Comparison of ENCODE assay signal across 2 cellular contexts in the genomic region with DNA sequence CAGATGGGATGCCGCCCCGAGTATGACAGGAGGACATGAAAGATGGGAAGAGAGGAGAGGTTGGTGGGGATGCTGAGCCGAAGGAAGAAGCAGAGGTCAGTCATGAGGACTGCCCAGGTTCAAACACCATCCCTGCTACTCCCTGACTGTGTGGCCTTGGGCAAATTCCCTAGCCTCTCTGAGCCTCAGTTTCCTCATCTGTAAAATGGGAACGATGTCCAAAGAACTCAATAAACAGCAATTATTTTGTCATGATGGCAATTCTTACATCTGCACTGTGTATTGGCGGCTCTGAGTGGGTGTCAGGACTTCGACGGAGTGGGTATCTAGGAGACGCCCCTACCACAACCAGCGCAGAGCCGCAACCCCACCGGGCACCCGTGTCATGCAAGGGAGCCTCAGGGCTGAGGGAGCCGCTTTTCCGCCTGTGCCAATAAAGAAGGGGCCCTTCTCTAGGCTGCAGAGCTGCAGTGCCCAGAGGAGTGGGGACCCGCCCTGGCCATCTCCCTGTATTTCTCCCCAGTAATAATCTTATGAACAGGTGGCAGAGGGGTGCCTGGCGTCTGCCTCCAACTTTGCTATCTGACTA.
TF ChIP-seq lines count a peak whose summit lies in the region.

No MANE protein-coding gene starts in this region.

TF ChIP-seq in HepG2, 621 proteins besides CTCF, POLR2A, EP300 and RAD21 (continued from another document):
- TF ChIP-seq ZFYVE20 (CRISPR knock-in tag; IDR thresholded peaks at IDR 0.05; ENCODE audit: borderline replicate concordance, low read depth) = no peak
- TF ChIP-seq KDM5B (CRISPR knock-in tag; IDR thresholded peaks at IDR 0.05; ENCODE audit: borderline replicate concordance) = no peak
- TF ChIP-seq, protein P1, sequence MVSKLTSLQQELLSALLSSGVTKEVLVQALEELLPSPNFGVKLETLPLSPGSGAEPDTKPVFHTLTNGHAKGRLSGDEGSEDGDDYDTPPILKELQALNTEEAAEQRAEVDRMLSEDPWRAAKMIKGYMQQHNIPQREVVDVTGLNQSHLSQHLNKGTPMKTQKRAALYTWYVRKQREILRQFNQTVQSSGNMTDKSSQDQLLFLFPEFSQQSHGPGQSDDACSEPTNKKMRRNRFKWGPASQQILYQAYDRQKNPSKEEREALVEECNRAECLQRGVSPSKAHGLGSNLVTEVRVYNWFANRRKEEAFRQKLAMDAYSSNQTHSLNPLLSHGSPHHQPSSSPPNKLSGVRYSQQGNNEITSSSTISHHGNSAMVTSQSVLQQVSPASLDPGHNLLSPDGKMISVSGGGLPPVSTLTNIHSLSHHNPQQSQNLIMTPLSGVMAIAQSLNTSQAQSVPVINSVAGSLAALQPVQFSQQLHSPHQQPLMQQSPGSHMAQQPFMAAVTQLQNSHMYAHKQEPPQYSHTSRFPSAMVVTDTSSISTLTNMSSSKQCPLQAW (CRISPR knock-in tag; IDR thresholded peaks at IDR 0.05) = no peak
- TF ChIP-seq, protein P2, sequence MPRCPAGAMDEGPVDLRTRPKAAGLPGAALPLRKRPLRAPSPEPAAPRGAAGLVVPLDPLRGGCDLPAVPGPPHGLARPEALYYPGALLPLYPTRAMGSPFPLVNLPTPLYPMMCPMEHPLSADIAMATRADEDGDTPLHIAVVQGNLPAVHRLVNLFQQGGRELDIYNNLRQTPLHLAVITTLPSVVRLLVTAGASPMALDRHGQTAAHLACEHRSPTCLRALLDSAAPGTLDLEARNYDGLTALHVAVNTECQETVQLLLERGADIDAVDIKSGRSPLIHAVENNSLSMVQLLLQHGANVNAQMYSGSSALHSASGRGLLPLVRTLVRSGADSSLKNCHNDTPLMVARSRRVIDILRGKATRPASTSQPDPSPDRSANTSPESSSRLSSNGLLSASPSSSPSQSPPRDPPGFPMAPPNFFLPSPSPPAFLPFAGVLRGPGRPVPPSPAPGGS (CRISPR knock-in tag; IDR thresholded peaks at IDR 0.05) = no peak
- TF ChIP-seq, protein P3, sequence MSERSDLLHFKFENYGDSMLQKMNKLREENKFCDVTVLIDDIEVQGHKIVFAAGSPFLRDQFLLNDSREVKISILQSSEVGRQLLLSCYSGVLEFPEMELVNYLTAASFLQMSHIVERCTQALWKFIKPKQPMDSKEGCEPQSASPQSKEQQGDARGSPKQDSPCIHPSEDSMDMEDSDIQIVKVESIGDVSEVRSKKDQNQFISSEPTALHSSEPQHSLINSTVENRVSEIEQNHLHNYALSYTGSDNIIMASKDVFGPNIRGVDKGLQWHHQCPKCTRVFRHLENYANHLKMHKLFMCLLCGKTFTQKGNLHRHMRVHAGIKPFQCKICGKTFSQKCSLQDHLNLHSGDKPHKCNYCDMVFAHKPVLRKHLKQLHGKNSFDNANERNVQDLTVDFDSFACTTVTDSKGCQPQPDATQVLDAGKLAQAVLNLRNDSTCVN (CRISPR knock-in tag; IDR thresholded peaks at IDR 0.05; ENCODE audit: borderline replicate concordance) = no peak
- TF ChIP-seq MAFF (IDR thresholded peaks at IDR 0.05; ENCODE audit: low read depth, low read length) = 0 out of 2 replicates have a peak, but pooled peaks have one; percentile 1
- peak; percentile 76 for TF ChIP-seq ZNF629 (CRISPR knock-in tag; conservative IDR thresholded peaks at IDR 0.05)
- TF ChIP-seq, protein P4, sequence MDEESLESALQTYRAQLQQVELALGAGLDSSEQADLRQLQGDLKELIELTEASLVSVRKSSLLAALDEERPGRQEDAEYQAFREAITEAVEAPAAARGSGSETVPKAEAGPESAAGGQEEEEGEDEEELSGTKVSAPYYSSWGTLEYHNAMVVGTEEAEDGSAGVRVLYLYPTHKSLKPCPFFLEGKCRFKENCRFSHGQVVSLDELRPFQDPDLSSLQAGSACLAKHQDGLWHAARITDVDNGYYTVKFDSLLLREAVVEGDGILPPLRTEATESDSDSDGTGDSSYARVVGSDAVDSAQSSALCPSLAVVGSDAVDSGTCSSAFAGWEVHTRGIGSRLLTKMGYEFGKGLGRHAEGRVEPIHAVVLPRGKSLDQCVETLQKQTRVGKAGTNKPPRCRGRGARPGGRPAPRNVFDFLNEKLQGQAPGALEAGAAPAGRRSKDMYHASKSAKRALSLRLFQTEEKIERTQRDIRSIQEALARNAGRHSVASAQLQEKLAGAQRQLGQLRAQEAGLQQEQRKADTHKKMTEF (CRISPR knock-in tag; IDR thresholded peaks at IDR 0.05) = no peak
- no peak for TF ChIP-seq ZNF549 (CRISPR knock-in tag; IDR thresholded peaks at IDR 0.05)
- TF ChIP-seq ARID2 (CRISPR knock-in tag; IDR thresholded peaks at IDR 0.05; ENCODE audit: borderline replicate concordance) = no peak
- TF ChIP-seq ZBTB21 (CRISPR knock-in tag; IDR thresholded peaks at IDR 0.05) = no peak
- no peak for TF ChIP-seq ZNF530 (CRISPR knock-in tag; IDR thresholded peaks at IDR 0.05; ENCODE audit: low read depth)
TF ChIP-seq in HepG2: peak in this region for 2.

TF ChIP-seq in K562, 482 proteins besides CTCF, POLR2A, EP300 and RAD21:
- TF ChIP-seq, protein P5, sequence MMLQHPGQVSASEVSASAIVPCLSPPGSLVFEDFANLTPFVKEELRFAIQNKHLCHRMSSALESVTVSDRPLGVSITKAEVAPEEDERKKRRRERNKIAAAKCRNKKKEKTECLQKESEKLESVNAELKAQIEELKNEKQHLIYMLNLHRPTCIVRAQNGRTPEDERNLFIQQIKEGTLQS (IDR thresholded peaks at IDR 0.05) = no peak
- TF ChIP-seq, protein P5 (CRISPR knock-in tag; conservative IDR thresholded peaks at IDR 0.05) = no peak
- TF ChIP-seq ETV5 (CRISPR knock-in tag; IDR thresholded peaks at IDR 0.05; ENCODE audit: low read depth) (no peak), RBM25 (IDR thresholded peaks at IDR 0.05; ENCODE audit: low read depth, low read length, severe bottlenecking) (peak; percentile 68)
